ENCODE assay signal across 9 cellular contexts in genomic region chr12:54089465-54089864, GRCh38. TPM values are rescaled to one million over a fixed set of nuclear protein-coding genes. Genes with fewer than 3 reads are reported as not detected.
"Had no signal": no experiment of that assay in that cellular context is flagged by ENCODE, and none has a peak within 500 bp of the region (broad histone marks: within the 10 kb centered on the region; RNA-seq: fewer than 3 reads in every experiment).

No MANE protein-coding gene starts in this region.

RNA-seq across cellular contexts. Expression of gene HOXC4, which starts 35.8 kb away (rescaled TPM):
- total RNA-seq: left ventricle myocardium inferior, temporal lobe had no signal
- polyA plus RNA-seq: neural cell had no signal

RNA-seq across cellular contexts. Expression of gene HOXC5, which starts 56.6 kb away (rescaled TPM):
- total RNA-seq: heart right ventricle; left ventricle myocardium inferior; mucosa of gallbladder; naive thymus-derived CD8-positive, alpha-beta T cell; right cardiac atrium; temporal lobe; vagina had no signal
- polyA plus RNA-seq: naive thymus-derived CD8-positive, alpha-beta T cell; neural cell; thymus had no signal
